10 cellular contexts compared by ENCODE assay signal in the genomic region with DNA sequence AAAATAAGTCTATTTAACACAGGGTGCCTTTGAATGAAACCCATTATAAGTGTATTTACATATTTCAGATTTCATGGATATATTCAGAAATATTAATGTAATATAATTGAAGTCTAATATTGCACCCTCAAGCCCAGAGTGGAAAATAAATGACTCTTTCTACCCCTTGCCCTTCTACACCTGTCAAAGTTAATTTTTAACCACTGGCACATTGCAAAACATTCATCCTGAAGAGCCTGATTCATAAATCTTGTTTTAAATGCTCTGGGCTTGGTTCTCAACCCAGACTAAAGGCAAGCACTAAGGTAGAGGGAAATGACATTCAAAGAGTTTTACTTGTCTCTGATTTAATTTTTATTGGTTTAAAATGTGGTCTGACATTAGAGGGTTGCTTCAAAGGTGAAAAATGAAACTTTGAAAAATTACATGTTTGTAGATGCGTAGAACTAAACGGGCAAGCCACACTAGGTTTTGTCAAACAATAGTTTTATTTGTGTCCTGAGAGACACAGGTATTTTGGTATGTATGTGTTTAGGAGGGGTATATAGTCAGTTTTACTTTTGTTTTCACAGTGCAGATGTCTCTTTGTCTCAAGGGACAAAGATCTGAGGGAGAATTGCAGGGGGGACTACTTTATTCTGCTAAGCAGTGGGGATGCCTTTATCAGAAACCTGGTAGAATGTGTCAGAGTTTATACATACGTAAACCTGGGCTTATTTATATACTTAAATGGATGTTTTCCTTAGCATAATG.
DNase-seq lines count a peak whose midpoint lies in the region; ATAC-seq and TF ChIP-seq lines count a peak whose summit lies in the region.
"Had no signal": no experiment of that assay in that cellular context is flagged by ENCODE, and none has a peak within 500 bp of the region (broad histone marks: within the 10 kb centered on the region; RNA-seq: fewer than 3 reads in every experiment).

No MANE protein-coding gene starts in this region.

- no TSS peak for BruUV-seq in Caco-2 (replicated peaks; lab: Mats Ljungman, UMichigan)

- no peak overlapping the region for H3K14ac ChIP-seq in mesenchymal stem cell (ENCODE audit: low read length in 2 of 2)
- H3K14ac ChIP-seq in neuronal stem cell (ENCODE audit: low read length), result no peak overlapping the region

- H2BK12ac ChIP-seq in mesenchymal stem cell (ENCODE audit: low read length in 2 of 2), result no peak overlapping the region
- no peak overlapping the region for H2BK12ac ChIP-seq in neuronal stem cell (ENCODE audit: low read length)

- POLR2A ChIA-PET in Caco-2 (lab: Charles Lee), result no interaction called here

- H3K36me3 Mint-ChIP-seq in Caco-2 (ENCODE audit: insufficient read depth, unreplicated experiment), result peaks cover 31% of the 10 kb centered on the region

- WGBS in mesenchymal stem cell, result 93% methylated on average over 2 of the region's 3 CpGs
- no CpG with 5 or more reads among the region's 3 CpGs for WGBS in neuronal stem cell (ENCODE audit: extremely low coverage in 2 of 2, insufficient read length in 2 of 2, insufficient replicate concordance in 1 of 2), 2 donors

- DNase-seq in Caco-2, result peak in 1 of 2 experiments; percentile 53
- DNase-seq in Peyer's patch, result no peak
- DNase-seq in mesenchymal stem cell, result no peak
- DNase-seq in RKO (ENCODE audit: low spot score), result no peak
- DNase-seq in Ammon's horn (ENCODE audit: low spot score), result no peak
- no peak for DNase-seq in neuronal stem cell (ENCODE audit: low spot score)

- no peak for TF ChIP-seq CTCF in Caco-2 (IDR thresholded peaks at IDR 0.05; ENCODE audit: insufficient read depth in 1 of 2, low read depth in 1 of 2, low read length in 1 of 2, severe bottlenecking in 1 of 2, unreplicated experiment in 1 of 2)
- TF ChIP-seq CTCF in Peyer's patch (IDR thresholded peaks at IDR 0.05), result no peak

- peaks cover 29% of the 10 kb centered on the region for H3K4me1 ChIP-seq in Caco-2
- H3K4me1 ChIP-seq in Peyer's patch, result peaks cover 0 to 65% (median 16%) of the 10 kb centered on the region in 4 donors
- peaks cover 8% of the 10 kb centered on the region for H3K4me1 ChIP-seq in mesenchymal stem cell (ENCODE audit: control insufficient read depth, insufficient read depth, low read depth, low read length)
- peaks cover 6 to 11% of the 10 kb centered on the region in 2 donors for H3K4me1 ChIP-seq in neuronal stem cell (ENCODE audit: control insufficient read depth in 2 of 2, insufficient read depth in 1 of 2, low read depth in 1 of 2, low read length in 2 of 2)

- no peak for TF ChIP-seq POLR2A in Peyer's patch (IDR thresholded peaks at IDR 0.05)

- no peaks in the 10 kb centered on the region for H3K9me3 Mint-ChIP-seq in Caco-2 (ENCODE audit: unreplicated experiment)

- no peak overlapping the region for H2BK15ac ChIP-seq in mesenchymal stem cell (ENCODE audit: low read depth, poor library complexity, severe bottlenecking)
- no peak overlapping the region for H2BK15ac ChIP-seq in neuronal stem cell (ENCODE audit: low read length)

- H3K4me3 Mint-ChIP-seq in Caco-2 (ENCODE audit: unreplicated experiment), result no peak overlapping the region

- H3K4ac ChIP-seq in mesenchymal stem cell (ENCODE audit: low read depth in 1 of 2, low read length in 2 of 2) (no peak overlapping the region), neuronal stem cell (ENCODE audit: low read length) (no peak overlapping the region)

- H3K23ac ChIP-seq in mesenchymal stem cell (ENCODE audit: low read length in 2 of 2) (no peak overlapping the region), neuronal stem cell (ENCODE audit: low read depth, low read length, poor library complexity) (no peak overlapping the region)

- no peaks in the 10 kb centered on the region for H3K27me3 Mint-ChIP-seq in Caco-2 (ENCODE audit: insufficient read depth, unreplicated experiment)

- peaks cover 7% of the 10 kb centered on the region for H3K79me1 ChIP-seq in mesenchymal stem cell (replicated peaks; ENCODE audit: low read length, poor library complexity, severe bottlenecking)
- no peaks in the 10 kb centered on the region for H3K79me1 ChIP-seq in neuronal stem cell (ENCODE audit: low read depth, low read length)

- H3K27me3 ChIP-seq in Caco-2 (replicated peaks; ENCODE audit: control insufficient read depth, insufficient read depth, low read length) (no peaks in the 10 kb centered on the region), Peyer's patch (no peaks in the 10 kb centered on the region), mesenchymal stem cell (ENCODE audit: control insufficient read depth in 1 of 2, insufficient read depth in 1 of 2, low read length in 2 of 2) (no peaks in the 10 kb centered on the region), neuronal stem cell (ENCODE audit: control insufficient read depth in 3 of 3, insufficient read depth in 3 of 3, low read depth in 1 of 3, low read length in 3 of 3) (no peaks in the 10 kb centered on the region)

- H3K9ac ChIP-seq in mesenchymal stem cell (ENCODE audit: low read length) (peak overlapping the region; percentile 31), neuronal stem cell (ENCODE audit: low read depth, low read length, poor library complexity) (no peak overlapping the region)

- H4K8ac ChIP-seq in mesenchymal stem cell (ENCODE audit: low read length), result no peak overlapping the region
- no peak overlapping the region for H4K8ac ChIP-seq in neuronal stem cell (ENCODE audit: low read depth, low read length)

- H3K27ac ChIP-seq in Peyer's patch, result peak overlapping the region; percentile 23 to 74 (median 42)
- H3K27ac ChIP-seq in mesenchymal stem cell (ENCODE audit: low read length, poor library complexity, severe bottlenecking), result no peak overlapping the region
- H3K27ac ChIP-seq in neuronal stem cell (replicated peaks; ENCODE audit: low read length), result no peak overlapping the region

- intact Hi-C loops in Caco-2 (cut with micrococcal nuclease; ENCODE audit: unreplicated experiment), result loop anchor here (5.0 to 10.0 kb wide), 5 partner anchors 37 to 460 kb away; no protein-coding TSS in a partner anchor

- H4K91ac ChIP-seq in mesenchymal stem cell (ENCODE audit: low read length) (no peak overlapping the region), neuronal stem cell (ENCODE audit: low read depth, low read length, poor library complexity) (no peak overlapping the region)

- ATAC-seq in GM21447 (IDR thresholded peaks at IDR 0.05; ENCODE audit: unreplicated experiment) (peak; percentile 41), HG03097 (IDR thresholded peaks at IDR 0.05; ENCODE audit: low FRiP score, unreplicated experiment) (no peak)
- ATAC-seq: K562 had no signal

- CTCF ChIA-PET in Caco-2 (lab: Charles Lee), result interaction anchor here (0.5 kb wide), 1 partner anchor 32 kb away, joined by 3 read pairs; no protein-coding TSS in a partner anchor

- H3K27ac Mint-ChIP-seq in Caco-2 (ENCODE audit: unreplicated experiment), result peak overlapping the region; percentile 79

- H2BK5ac ChIP-seq in mesenchymal stem cell (ENCODE audit: low read depth, low read length, poor library complexity, severe bottlenecking) (no peak overlapping the region), neuronal stem cell (ENCODE audit: low read length) (no peak overlapping the region)

- H3K9me3 ChIP-seq in Caco-2, result no peaks in the 10 kb centered on the region
- H3K9me3 ChIP-seq in Peyer's patch, result no peaks in the 10 kb centered on the region
- no peaks in the 10 kb centered on the region for H3K9me3 ChIP-seq in mesenchymal stem cell (ENCODE audit: control insufficient read depth, low read length)
- no peaks in the 10 kb centered on the region for H3K9me3 ChIP-seq in neuronal stem cell (replicated peaks in 1 of 2; ENCODE audit: control insufficient read depth in 2 of 2, insufficient read depth in 1 of 2, low read depth in 1 of 2, low read length in 2 of 2)

- peak overlapping the region; percentile 52 for H2AK5ac ChIP-seq in mesenchymal stem cell (ENCODE audit: low read length, severe bottlenecking)
- H2AK5ac ChIP-seq in neuronal stem cell (ENCODE audit: low read depth, low read length), result no peak overlapping the region

- no peak overlapping the region for H3K18ac ChIP-seq in mesenchymal stem cell (ENCODE audit: low read depth in 1 of 2, low read length in 2 of 2)
- H3K18ac ChIP-seq in neuronal stem cell (ENCODE audit: low read length), result no peak overlapping the region

- H3K4me2 ChIP-seq in mesenchymal stem cell (ENCODE audit: low read length, poor library complexity, severe bottlenecking), result no peak overlapping the region
- H3K4me2 ChIP-seq in neuronal stem cell (ENCODE audit: insufficient read depth, low read length, poor library complexity, severe bottlenecking), result no peak overlapping the region

- peaks cover 31% of the 10 kb centered on the region for H3K4me1 Mint-ChIP-seq in Caco-2 (ENCODE audit: low read depth, unreplicated experiment)

- peaks cover 4% of the 10 kb centered on the region; the same call in 1 of the 2 replicates for H3K36me3 ChIP-seq in Caco-2 (ENCODE audit: control insufficient read depth, insufficient read depth, low read length)
- H3K36me3 ChIP-seq in Peyer's patch, result peaks cover 0 to 26% (median 0%) of the 10 kb centered on the region in 3 donors
- peaks cover 0 to 55% of the 10 kb centered on the region in 2 experiments for H3K36me3 ChIP-seq in mesenchymal stem cell (ENCODE audit: control insufficient read depth in 1 of 2, insufficient read depth in 2 of 2, low read depth in 1 of 2, low read length in 2 of 2)
- peaks cover 10 to 50% of the 10 kb centered on the region in 2 donors for H3K36me3 ChIP-seq in neuronal stem cell (replicated peaks in 1 of 2; ENCODE audit: control insufficient read depth in 2 of 2, insufficient read depth in 2 of 2, low read length in 2 of 2)

- H2BK120ac ChIP-seq in mesenchymal stem cell (ENCODE audit: low read depth, low read length), result no peak overlapping the region
- no peak overlapping the region for H2BK120ac ChIP-seq in neuronal stem cell (ENCODE audit: low read depth, low read length)

- H2AFZ ChIP-seq in mesenchymal stem cell (ENCODE audit: low read depth, low read length), result no peak overlapping the region
- H2AFZ ChIP-seq in neuronal stem cell (ENCODE audit: low read length), result no peak overlapping the region

- H3K4me3 ChIP-seq in Caco-2 (ENCODE audit: low read depth, low read length) (no peak overlapping the region), Peyer's patch (no peak overlapping the region), mesenchymal stem cell (ENCODE audit: insufficient read depth in 1 of 2, low read depth in 1 of 2, low read length in 2 of 2) (no peak overlapping the region), neuronal stem cell (ENCODE audit: low read length in 2 of 2) (no peak overlapping the region)
- H3K4me3 ChIP-seq: K562, skin epidermis had no signal

Comparison
In these comparisons a context has a peak if more than half of its experiments do, and no peak if none do; other contexts are left out.
1. H3K27ac ChIP-seq: peak in Peyer's patch (4 of 4); none in mesenchymal stem cell (single experiment) and neuronal stem cell (single experiment).